Comparison of ENCODE assay signal across 8 cellular contexts in genomic region chr2:173962036-173962435, GRCh38. TPM values are rescaled to one million over a fixed set of nuclear protein-coding genes. Genes with fewer than 3 reads are reported as not detected.
A peak's percentile ranks its signal among the peaks of the same experiment; 100 is the strongest.
DNase-seq lines count a peak whose midpoint lies in the region; ATAC-seq and TF ChIP-seq lines count a peak whose summit lies in the region.

No MANE protein-coding gene starts in this region.

- H3K4me1 Mint-ChIP-seq in CD4-positive, alpha-beta T cell (ENCODE audit: low read depth) = peaks cover 72% of the 10 kb centered on the region
- H3K4me1 Mint-ChIP-seq in IgD-negative memory B cell = peaks cover 43 to 51% (median 48%) of the 10 kb centered on the region in 3 donors
- peaks cover 47 to 61% (median 60%) of the 10 kb centered on the region in 3 donors for H3K4me1 Mint-ChIP-seq in naive B cell

- no peak overlapping the region for H3K27ac ChIP-seq in CD4-positive, alpha-beta T cell (ENCODE audit: low read depth, low read length)
- peak overlapping the region in 3 of 4 donors; percentile 40 to 100 (median 99) for H3K27ac ChIP-seq in body of pancreas

- intact Hi-C loops in CD4-positive, alpha-beta T cell (cut with DNase I, micrococcal nuclease) = loop anchor here (2.0 to 5.0 kb wide), 2 partner anchors 33 to 50 kb away; no protein-coding TSS in a partner anchor
- intact Hi-C loops in body of pancreas (cut with DNase I) = no loop called here

- peak overlapping the region; percentile 98 for H3K27ac Mint-ChIP-seq in CD4-positive, alpha-beta T cell
- H3K27ac Mint-ChIP-seq in IgD-negative memory B cell (peak overlapping the region; percentile 84 to 96 (median 91)), naive B cell (peak overlapping the region; percentile 76 to 100 (median 99))

- no peaks in the 10 kb centered on the region for H3K36me3 ChIP-seq in body of pancreas (replicated peaks in 1 of 2; ENCODE audit: insufficient read depth in 1 of 2, low read depth in 2 of 2)

- WGBS in body of pancreas, 2 donors = 21 to 24% methylated on average over 1 of the region's 1 CpG

- H3K9me3 ChIP-seq in CD4-positive, alpha-beta T cell (ENCODE audit: control insufficient read depth, low read length) = no peaks in the 10 kb centered on the region
- no peaks in the 10 kb centered on the region for H3K9me3 ChIP-seq in body of pancreas

- no peaks in the 10 kb centered on the region for H3K27me3 ChIP-seq in CD4-positive, alpha-beta T cell (ENCODE audit: control insufficient read depth, insufficient read depth, low read length)
- no peaks in the 10 kb centered on the region for H3K27me3 ChIP-seq in body of pancreas

- CTCF ChIA-PET in CD4-positive, alpha-beta T cell (lab: Charles Lee) = interaction anchor here (1.0 kb wide), 2 partner anchors 21 to 37 kb away, joined by 3 to 4 read pairs; no protein-coding TSS in a partner anchor

- POLR2A ChIA-PET in CD4-positive, alpha-beta T cell (lab: Charles Lee) = interaction anchor here (1.0 to 1.7 kb wide), 4 partner anchors 16 to 78 kb away, joined by 3 to 6 read pairs (median 3); no protein-coding TSS in a partner anchor

- ATAC-seq in CD4-positive, alpha-beta T cell (ENCODE audit: poor library complexity) = no peak
- no peak for ATAC-seq in body of pancreas
- no peak for ATAC-seq in naive B cell (ENCODE audit: low read depth in 2 of 2)
- ATAC-seq in HG02588 (IDR thresholded peaks at IDR 0.05; ENCODE audit: unreplicated experiment) = no peak

- no peaks in the 10 kb centered on the region for H3K9me3 Mint-ChIP-seq in CD4-positive, alpha-beta T cell
- no peaks in the 10 kb centered on the region for H3K9me3 Mint-ChIP-seq in IgD-negative memory B cell
- H3K9me3 Mint-ChIP-seq in naive B cell = peaks cover 0 to 6% (median 0%) of the 10 kb centered on the region in 7 donors

- DNase-seq in CD4-positive, alpha-beta T cell = no peak
- no peak for DNase-seq in body of pancreas
- no peak for DNase-seq in naive B cell
- DNase-seq in COR-L47 (lab: John Stamatoyannopoulos, UW) = no peak
- DNase-seq in activated CD4-positive, CD25-positive, alpha-beta regulatory T cell (lab: John Stamatoyannopoulos, UW) = no peak
- no peak for DNase-seq in D341Med (ENCODE audit: low spot score)

- H3K4me1 ChIP-seq in body of pancreas = peaks cover 59% of the 10 kb centered on the region

- no peaks in the 10 kb centered on the region for H3K27me3 Mint-ChIP-seq in CD4-positive, alpha-beta T cell
- H3K27me3 Mint-ChIP-seq in IgD-negative memory B cell (no peaks in the 10 kb centered on the region), naive B cell (no peaks in the 10 kb centered on the region)

- peaks cover 63% of the 10 kb centered on the region for H3K36me3 Mint-ChIP-seq in CD4-positive, alpha-beta T cell (ENCODE audit: low read depth)
- H3K36me3 Mint-ChIP-seq in IgD-negative memory B cell = peaks cover 18% of the 10 kb centered on the region
- H3K36me3 Mint-ChIP-seq in naive B cell = peaks cover 0 to 8% of the 10 kb centered on the region in 2 donors

- peak overlapping the region in 1 of 2 donors; percentile 37 for H3K4me3 ChIP-seq in body of pancreas

- TF ChIP-seq CTCF in CD4-positive, alpha-beta T cell (IDR thresholded peaks at IDR 0.05) = no peak
- TF ChIP-seq CTCF in body of pancreas (IDR thresholded peaks at IDR 0.05) = no peak

- peak overlapping the region; percentile 100 for H3K4me3 Mint-ChIP-seq in CD4-positive, alpha-beta T cell
- H3K4me3 Mint-ChIP-seq in IgD-negative memory B cell (peak overlapping the region; percentile 89 to 100 (median 98)), naive B cell (peak overlapping the region; percentile 57 to 99 (median 96))

- TF ChIP-seq POLR2A in body of pancreas (IDR thresholded peaks at IDR 0.05) = no peak

RNA-seq across cellular contexts. Expression of gene SP3, which starts 3.1 kb away (rescaled TPM):
- 100 to 1,000 TPM; 159 to 166 TPM for total RNA-seq in CD4-positive, alpha-beta T cell
- polyA plus RNA-seq in IgD-negative memory B cell (54.4 TPM), naive B cell (ENCODE audit: low read depth in 6 of 6) (10 to 100 TPM; 45.7 to 84.3 (median 66.9) TPM)
- 10 to 100 TPM; 41.0 to 42.8 TPM for total RNA-seq in body of pancreas
